7 cellular contexts compared by ENCODE assay signal in genomic region chr16:31471241-31471874, GRCh38. TPM values are rescaled to one million over a fixed set of nuclear protein-coding genes. Genes with fewer than 3 reads are reported as not detected.
DNase-seq lines count a peak whose midpoint lies in the region; FAIRE-seq and TF ChIP-seq lines count a peak whose summit lies in the region.
"Had no signal": no experiment of that assay in that cellular context is flagged by ENCODE, and none has a peak within 500 bp of the region (broad histone marks: within the 10 kb centered on the region; RNA-seq: fewer than 3 reads in every experiment).

No MANE protein-coding gene starts in this region.

- H3K4me3 ChIP-seq in BE2C (ENCODE audit: low read depth, low read length) (peak overlapping the region; percentile 72), astrocyte (ENCODE audit: insufficient read depth, low read depth, low read length) (peak overlapping the region; percentile 65), mesodermal cell (ENCODE audit: extremely low read depth, insufficient read depth, low read length, poor library complexity, severe bottlenecking) (peak overlapping the region; percentile 64)

- H3K4me1 Mint-ChIP-seq in astrocyte (ENCODE audit: low read depth, unreplicated experiment) = peaks cover 17% of the 10 kb centered on the region

- in situ Hi-C loops in KBM-7 (cut with MboI; ENCODE audit: low pct_unique_long_range_greater_than_20kb, low sequenced_read_pairs) = no loop called here

- H3K9ac ChIP-seq in astrocyte (ENCODE audit: low read length) = peak overlapping the region; percentile 95

- H3K36me3 ChIP-seq in BE2C (no peaks in the 10 kb centered on the region; the same call in 1 of the 2 replicates), astrocyte (ENCODE audit: insufficient read depth, low read length) (peaks cover 16% of the 10 kb centered on the region), mesodermal cell (ENCODE audit: control insufficient read depth, insufficient read depth, low read length) (peaks cover 51% of the 10 kb centered on the region)

- peak; percentile 17 for FAIRE-seq in astrocyte (lab: Jason Lieb, UNC)
- no peak for FAIRE-seq in GM12891 (lab: Jason Lieb, UNC)
- FAIRE-seq: G401.6 had no signal

- H3K9me3 ChIP-seq in BE2C (no peaks in the 10 kb centered on the region), astrocyte (ENCODE audit: insufficient read depth, low read depth, low read length) (peaks cover 4% of the 10 kb centered on the region), mesodermal cell (ENCODE audit: control insufficient read depth, low read length) (no peaks in the 10 kb centered on the region)

- TF ChIP-seq POLR2A in GM12891 (IDR thresholded peaks at IDR 0.05; ENCODE audit: low read depth, low read length) = no peak

- H3K79me2 ChIP-seq in astrocyte (ENCODE audit: insufficient read depth, low read length) = peaks cover 52% of the 10 kb centered on the region

- H3K4me3 Mint-ChIP-seq in astrocyte (ENCODE audit: unreplicated experiment) = peak overlapping the region; percentile 80

- no peaks in the 10 kb centered on the region for H3K27me3 Mint-ChIP-seq in astrocyte (ENCODE audit: low read depth, unreplicated experiment)

- WGBS in mesodermal cell (ENCODE audit: insufficient coverage in 2 of 2), 2 experiments = 42 to 60% methylated on average over 8 of the region's 15 CpGs

- H3K36me3 Mint-ChIP-seq in astrocyte (ENCODE audit: low read depth, unreplicated experiment) = peaks cover 28% of the 10 kb centered on the region

- H3K27me3 ChIP-seq in BE2C = no peaks in the 10 kb centered on the region
- no peaks in the 10 kb centered on the region for H3K27me3 ChIP-seq in astrocyte (ENCODE audit: insufficient read depth, low read length)

- peak overlapping the region; percentile 47 for H2AFZ ChIP-seq in astrocyte (ENCODE audit: low read depth, low read length)

- H3K27ac ChIP-seq in astrocyte (ENCODE audit: low read depth, low read length) (peak overlapping the region; percentile 63), mesodermal cell (ENCODE audit: low read depth, low read length, severe bottlenecking) (peak overlapping the region; percentile 12)

- peak overlapping the region; percentile 82 for H3K27ac Mint-ChIP-seq in astrocyte (ENCODE audit: unreplicated experiment)

- H4K20me1 ChIP-seq in astrocyte (ENCODE audit: insufficient read depth, low read length) = peaks cover 38% of the 10 kb centered on the region

- no peak for TF ChIP-seq CTCF in BE2C (IDR thresholded peaks at IDR 0.05; ENCODE audit: low read depth, low read length)
- TF ChIP-seq CTCF in astrocyte (IDR thresholded peaks at IDR 0.05; ENCODE audit: insufficient read depth, low read depth, low read length) = no peak

- H3K4me1 ChIP-seq in BE2C = peaks cover 4% of the 10 kb centered on the region; the same call in 1 of the 2 replicates
- peaks cover 40% of the 10 kb centered on the region for H3K4me1 ChIP-seq in astrocyte (ENCODE audit: insufficient read depth, low read length)
- peaks cover 8% of the 10 kb centered on the region for H3K4me1 ChIP-seq in mesodermal cell (ENCODE audit: control insufficient read depth, insufficient read depth, low read length, poor library complexity, severe bottlenecking)

- no peak for DNase-seq in BE2C
- no peak for DNase-seq in astrocyte (ENCODE audit: low read depth)
- no peak for DNase-seq in GM12891 (ENCODE audit: insufficient read length, low spot score)
- no peak for DNase-seq in KBM-7
- DNase-seq in Kasumi-1 (lab: John Stamatoyannopoulos, UW) = no peak

- no peaks in the 10 kb centered on the region for H3K9me3 Mint-ChIP-seq in astrocyte (ENCODE audit: unreplicated experiment)

- H3K4me2 ChIP-seq in astrocyte (ENCODE audit: low read length) = peak overlapping the region; percentile 92

TF ChIP-seq in GM12891, 5 proteins besides CTCF, POLR2A, EP300 and RAD21:
- no peak for TF ChIP-seq TAF1 (IDR thresholded peaks at IDR 0.05; ENCODE audit: low read depth, low read length)
- no peak for TF ChIP-seq POLR2AphosphoS5 (IDR thresholded peaks at IDR 0.05; ENCODE audit: low read depth, low read length)
- no peak for TF ChIP-seq PAX5 (IDR thresholded peaks at IDR 0.05; ENCODE audit: insufficient read depth, low read length, severe bottlenecking)
- no peak for TF ChIP-seq SPI1 (IDR thresholded peaks at IDR 0.05; ENCODE audit: low read depth, low read length)
- TF ChIP-seq POU2F2 (IDR thresholded peaks at IDR 0.05; ENCODE audit: low read depth, low read length) = no peak

RNA-seq across cellular contexts. Expression of gene TGFB1I1, which starts 0.6 kb away (rescaled TPM):
- polyA plus RNA-seq in BE2C (2012; ENCODE audit: insufficient read depth, insufficient read length, low read depth) = 41.8 TPM
- 124 and 134 TPM in 2 replicates for total RNA-seq in astrocyte
- polyA plus RNA-seq in mesodermal cell (2013, experiment 1 of 2) = 59.4 TPM
- 52.1 TPM for polyA plus RNA-seq in mesodermal cell (2013, experiment 2 of 2)
- 1.5 TPM for polyA plus RNA-seq in GM12891 (2012; ENCODE audit: low read depth, missing spikeins)

RNA-seq across cellular contexts. Expression of gene SLC5A2, which starts 11.6 kb away (rescaled TPM):
- 26.9 TPM for polyA plus RNA-seq in BE2C (2012; ENCODE audit: insufficient read depth, insufficient read length, low read depth)
- total RNA-seq in astrocyte = not detected in 2 replicates
- not detected for polyA plus RNA-seq in mesodermal cell (2013, experiment 1 of 2)
- polyA plus RNA-seq in mesodermal cell (2013, experiment 2 of 2) = not detected
- 0.26 TPM for polyA plus RNA-seq in GM12891 (2012; ENCODE audit: low read depth, missing spikeins)

RNA-seq across cellular contexts. Expression of gene ARMC5, which starts 12.1 kb away (rescaled TPM):
- 26.6 TPM for polyA plus RNA-seq in BE2C (2012; ENCODE audit: insufficient read depth, insufficient read length, low read depth)
- 11.5 and 12.1 TPM in 2 replicates for total RNA-seq in astrocyte
- 7.2 TPM for polyA plus RNA-seq in mesodermal cell (2013, experiment 1 of 2)
- polyA plus RNA-seq in mesodermal cell (2013, experiment 2 of 2) = 5.8 TPM
- polyA plus RNA-seq in GM12891 (2012; ENCODE audit: low read depth, missing spikeins) = 7.6 TPM

RNA-seq across cellular contexts. Expression of gene ZNF843, which starts 28.8 kb away (rescaled TPM):
- 1.0 TPM for polyA plus RNA-seq in BE2C (2012; ENCODE audit: insufficient read depth, insufficient read length, low read depth)
- 0.50 and 0.84 TPM in 2 replicates for total RNA-seq in astrocyte
- 2.1 TPM for polyA plus RNA-seq in mesodermal cell (2013, experiment 1 of 2)
- polyA plus RNA-seq in mesodermal cell (2013, experiment 2 of 2) = 1.2 TPM
- 0.03 TPM for polyA plus RNA-seq in GM12891 (2012; ENCODE audit: low read depth, missing spikeins)

RNA-seq across cellular contexts. Expression of gene RUSF1, which starts 36.8 kb away (rescaled TPM):
- polyA plus RNA-seq in BE2C (2012; ENCODE audit: insufficient read depth, insufficient read length, low read depth) = 143 TPM
- total RNA-seq in astrocyte = 33.9 and 40.5 TPM in 2 replicates
- polyA plus RNA-seq in mesodermal cell (2013, experiment 1 of 2) = 76.3 TPM
- 66.0 TPM for polyA plus RNA-seq in mesodermal cell (2013, experiment 2 of 2)
- 29.6 TPM for polyA plus RNA-seq in GM12891 (2012; ENCODE audit: low read depth, missing spikeins)
